ENCODE assay signal across 1 cellular context in the genomic region with DNA sequence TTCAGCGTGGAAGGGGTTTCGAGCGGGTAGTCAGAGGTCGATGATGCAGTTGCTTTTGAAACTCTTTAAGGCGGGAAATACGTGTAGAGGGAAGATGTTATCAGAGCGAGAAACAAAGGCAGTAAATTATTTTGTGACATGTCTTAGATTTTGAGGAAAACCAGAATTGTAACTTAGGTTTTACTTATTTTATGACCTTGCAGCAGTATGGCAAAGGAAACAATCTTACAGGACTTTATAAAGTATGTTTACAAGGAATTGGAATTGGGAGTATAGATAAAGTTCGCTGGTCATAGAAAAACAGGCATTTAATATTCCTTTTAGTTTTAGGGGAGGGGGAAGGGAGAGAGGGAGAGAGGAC.
TF ChIP-seq lines count a peak whose summit lies in the region.

No MANE protein-coding gene starts in this region.

TF ChIP-seq in K562, 482 proteins besides CTCF, POLR2A, EP300 and RAD21 (continued from another document):
- TF ChIP-seq, protein P1, sequence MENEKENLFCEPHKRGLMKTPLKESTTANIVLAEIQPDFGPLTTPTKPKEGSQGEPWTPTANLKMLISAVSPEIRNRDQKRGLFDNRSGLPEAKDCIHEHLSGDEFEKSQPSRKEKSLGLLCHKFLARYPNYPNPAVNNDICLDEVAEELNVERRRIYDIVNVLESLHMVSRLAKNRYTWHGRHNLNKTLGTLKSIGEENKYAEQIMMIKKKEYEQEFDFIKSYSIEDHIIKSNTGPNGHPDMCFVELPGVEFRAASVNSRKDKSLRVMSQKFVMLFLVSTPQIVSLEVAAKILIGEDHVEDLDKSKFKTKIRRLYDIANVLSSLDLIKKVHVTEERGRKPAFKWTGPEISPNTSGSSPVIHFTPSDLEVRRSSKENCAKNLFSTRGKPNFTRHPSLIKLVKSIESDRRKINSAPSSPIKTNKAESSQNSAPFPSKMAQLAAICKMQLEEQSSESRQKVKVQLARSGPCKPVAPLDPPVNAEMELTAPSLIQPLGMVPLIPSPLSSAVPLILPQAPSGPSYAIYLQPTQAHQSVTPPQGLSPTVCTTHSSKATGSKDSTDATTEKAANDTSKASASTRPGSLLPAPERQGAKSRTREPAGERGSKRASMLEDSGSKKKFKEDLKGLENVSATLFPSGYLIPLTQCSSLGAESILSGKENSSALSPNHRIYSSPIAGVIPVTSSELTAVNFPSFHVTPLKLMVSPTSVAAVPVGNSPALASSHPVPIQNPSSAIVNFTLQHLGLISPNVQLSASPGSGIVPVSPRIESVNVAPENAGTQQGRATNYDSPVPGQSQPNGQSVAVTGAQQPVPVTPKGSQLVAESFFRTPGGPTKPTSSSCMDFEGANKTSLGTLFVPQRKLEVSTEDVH (IDR thresholded peaks at IDR 0.05; ENCODE audit: low read depth, partially characterized antibody) = peak; percentile 60
